ENCODE assay signal across 8 cellular contexts in the genomic region with DNA sequence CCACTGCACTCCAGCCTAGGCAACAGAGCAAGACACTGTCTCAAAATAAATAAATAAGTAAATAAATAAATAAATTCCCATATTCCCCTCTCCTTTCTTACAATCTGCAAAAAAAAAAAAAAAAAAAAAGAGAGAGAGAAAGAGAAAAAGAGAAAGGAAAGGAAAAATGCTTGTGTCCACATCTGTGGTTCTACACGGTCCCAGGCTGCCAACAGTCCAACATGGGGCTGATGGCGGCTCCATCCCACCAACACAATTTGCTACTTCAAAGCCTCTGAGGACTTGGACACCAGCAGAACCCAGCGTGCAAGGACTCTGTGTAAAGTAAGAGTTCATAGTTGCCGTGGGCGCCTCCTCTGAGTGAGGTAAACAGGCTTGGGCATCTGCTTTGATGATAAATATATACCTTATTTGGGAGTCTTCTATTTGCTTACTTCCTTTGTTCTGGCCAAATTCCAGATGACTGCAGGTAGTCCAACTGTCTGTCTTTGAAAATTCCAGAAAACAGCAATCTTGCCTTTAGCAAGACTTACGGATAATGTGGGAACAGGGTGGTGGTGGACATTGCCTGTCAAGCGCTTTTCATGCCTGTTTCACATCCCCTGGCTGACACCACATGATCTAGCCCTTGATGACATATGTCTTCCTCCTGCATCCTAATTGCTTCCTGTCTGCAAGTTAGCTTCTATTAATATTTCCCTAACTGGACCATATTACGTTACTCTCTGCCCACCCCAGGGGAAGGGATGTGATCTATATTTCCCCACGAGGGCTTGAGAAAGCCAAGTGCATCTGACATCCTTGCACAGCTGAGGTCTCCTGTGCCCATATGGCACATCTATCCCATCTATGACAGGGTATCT. TPM values are rescaled to one million over a fixed set of nuclear protein-coding genes. Genes with fewer than 3 reads are reported as not detected.
DNase-seq lines count a peak whose midpoint lies in the region; ATAC-seq and TF ChIP-seq lines count a peak whose summit lies in the region.

No MANE protein-coding gene starts in this region.

- H3K4me1 ChIP-seq in left lung, result peaks cover 8 to 96% of the 10 kb centered on the region in 2 donors

- intact Hi-C loops in left lung (cut with DNase I), result no loop called here

- peaks cover 0 to 38% of the 10 kb centered on the region in 2 donors for H3K36me3 ChIP-seq in left lung

- H3K9me3 ChIP-seq in left lung, result no peaks in the 10 kb centered on the region

- TF ChIP-seq CTCF in GM12865 (IDR thresholded peaks at IDR 0.05; ENCODE audit: insufficient read depth, low read depth, low read length, missing control alignments) (no peak), NB4 (IDR thresholded peaks at IDR 0.05; ENCODE audit: low read depth, low read length) (no peak), left lung (IDR thresholded peaks at IDR 0.05) (no peak)

- DNase-seq in GM12865 (ENCODE audit: low read depth) (peak; percentile 73), NB4 (ENCODE audit: low read depth) (peak; percentile 22), left lung (peak in 1 of 2 donors; percentile 35), NCI-H187 treated with DMSO at 0.1 percent for 48 hours (lab: John Stamatoyannopoulos, UW) (no peak), cerebellum (ENCODE audit: low spot score) (no peak)
- DNase-seq in stimulated activated CD4-positive, alpha-beta T cell treated with anti-CD3 and anti-CD28 coated beads, Interleukin-12 subunit alpha, Interleukin-12 subunit beta, amount 100 ng/mL, for 4 hours, result no peak

- H3K4me3 ChIP-seq in GM12865 (ENCODE audit: low read depth, low read length), result no peak overlapping the region
- no peak overlapping the region for H3K4me3 ChIP-seq in NB4 (ENCODE audit: low read depth, low read length)
- H3K4me3 ChIP-seq in left lung, result no peak overlapping the region

- no peak for TF ChIP-seq POLR2A in NB4 (IDR thresholded peaks at IDR 0.05; ENCODE audit: extremely low read depth, insufficient read length)

- H3K27ac ChIP-seq in left lung, result peak overlapping the region in 1 of 2 donors; percentile 37

- ATAC-seq in GM21447 (IDR thresholded peaks at IDR 0.05; ENCODE audit: unreplicated experiment) (peak; percentile 76), left lung (peak; percentile 67), HG03439 (IDR thresholded peaks at IDR 0.05; ENCODE audit: unreplicated experiment) (no peak)

- H3K27me3 ChIP-seq in left lung, result no peaks in the 10 kb centered on the region

RNA-seq across cellular contexts. Expression of gene LITAF, which starts 10.1 kb away (rescaled TPM):
- total RNA-seq in left lung (100 to 1,000 TPM; 125 to 277 TPM), cerebellum (29.1 TPM)

Comparison
In these comparisons a context has a peak if more than half of its experiments do, and no peak if none do; other contexts are left out.
1. DNase-seq: peak in GM12865 (single experiment) and NB4 (single experiment); none in NCI-H187 treated with DMSO at 0.1 percent for 48 hours (single experiment), cerebellum (single experiment) and stimulated activated CD4-positive, alpha-beta T cell treated with anti-CD3 and anti-CD28 coated beads, Interleukin-12 subunit alpha, Interleukin-12 subunit beta, amount 100 ng/mL, for 4 hours (single experiment).